In the genomic region with DNA sequence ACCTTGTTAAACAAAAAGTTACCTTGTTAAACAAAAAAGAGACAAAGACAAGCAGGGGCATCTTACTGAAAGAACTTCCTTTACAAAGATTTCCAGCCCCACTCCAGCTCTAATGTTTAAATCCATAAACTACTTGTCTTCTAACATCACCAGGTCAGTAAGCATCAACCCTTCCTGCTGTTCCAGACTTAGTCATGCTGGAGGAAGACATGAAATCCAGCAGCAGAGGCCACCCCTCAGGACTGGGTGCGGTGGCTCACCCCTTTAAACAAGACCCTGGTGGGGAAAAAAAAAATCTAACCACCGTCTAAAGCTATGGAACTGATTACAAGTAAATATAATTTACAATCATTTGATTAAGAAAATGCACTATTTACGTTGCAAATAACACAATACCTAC, we compare ENCODE assay signal across 12 cellular contexts. TPM values are rescaled to one million over a fixed set of nuclear protein-coding genes. Genes with fewer than 3 reads are reported as not detected.
A peak's percentile ranks its signal among the peaks of the same experiment; 100 is the strongest.
DNase-seq lines count a peak whose midpoint lies in the region; ATAC-seq and TF ChIP-seq lines count a peak whose summit lies in the region.
"Had no signal": no experiment of that assay in that cellular context is flagged by ENCODE, and none has a peak within 500 bp of the region (broad histone marks: within the 10 kb centered on the region; RNA-seq: fewer than 3 reads in every experiment).

No MANE protein-coding gene starts in this region.

- H3K27me3 ChIP-seq in fibroblast of lung (ENCODE audit: control insufficient read depth, insufficient read depth, low read length) (no peaks in the 10 kb centered on the region), gastrocnemius medialis (no peaks in the 10 kb centered on the region)

- DNase-seq in DMS53 (lab: John Stamatoyannopoulos, UW): peak; percentile 58
- peak; percentile 51 to 69 for DNase-seq in fibroblast of lung (ENCODE audit: low read depth in 2 of 2)
- no peak for DNase-seq in gastrocnemius medialis
- DNase-seq in activated naive CD4-positive, alpha-beta T cell treated with anti-CD3 and anti-CD28 coated beads, Interleukin-2, amount 50 U/mL, for 16 hours: no peak
- no peak for DNase-seq in SW 1271 (lab: John Stamatoyannopoulos, UW)
- DNase-seq in activated CD8-positive, alpha-beta memory T cell treated with anti-CD3 and anti-CD28 coated beads for 24 hours: no peak
- DNase-seq: activated effector memory CD4-positive, alpha-beta T cell treated with Interleukin-2 at 50 U/mL for 16 hours; NCI-H146; stimulated activated naive CD4-positive, alpha-beta T cell had no signal

- H3K4me2 ChIP-seq in fibroblast of lung (ENCODE audit: extremely low read depth, insufficient read depth, low read length): no peak overlapping the region

- no peak overlapping the region for H3K4me3 ChIP-seq in fibroblast of lung (replicated peaks in 1 of 4; ENCODE audit: control extremely low read depth in 1 of 4, insufficient read depth in 1 of 4, low read depth in 3 of 4, low read length in 4 of 4)
- no peak overlapping the region for H3K4me3 ChIP-seq in gastrocnemius medialis

- no peaks in the 10 kb centered on the region for H4K20me1 ChIP-seq in fibroblast of lung (ENCODE audit: control insufficient read depth, extremely low read depth, insufficient read depth, low read length)

- no peaks in the 10 kb centered on the region for H3K4me1 ChIP-seq in fibroblast of lung (ENCODE audit: control insufficient read depth, extremely low read depth, insufficient read depth, low read length)
- H3K4me1 ChIP-seq in gastrocnemius medialis: peaks cover 12 to 26% of the 10 kb centered on the region in 2 donors

- H3K9ac ChIP-seq in fibroblast of lung (ENCODE audit: insufficient read depth, low read length): no peak overlapping the region

- H3K79me2 ChIP-seq in fibroblast of lung (ENCODE audit: control insufficient read depth, insufficient read depth, low read length): peaks cover 4% of the 10 kb centered on the region

- no peak for TF ChIP-seq POLR2A in gastrocnemius medialis (IDR thresholded peaks at IDR 0.05)

- in situ Hi-C loops in gastrocnemius medialis (cut with MboI; ENCODE audit: low sequenced_read_pairs in 4 of 4): loop anchor here (10.0 to 25.0 kb wide), 6 partner anchors 355 to 707 kb away; a partner anchor contains a TSS

- TF ChIP-seq CTCF in VCaP (conservative IDR thresholded peaks at IDR 0.05) (no peak), fibroblast of lung (conservative IDR thresholded peaks at IDR 0.05 in 1 of 2, IDR thresholded peaks at IDR 0.05 in 1 of 2; ENCODE audit: low read depth in 1 of 2, low read length in 2 of 2) (no peak), gastrocnemius medialis (IDR thresholded peaks at IDR 0.05 in 4 of 5, conservative IDR thresholded peaks at IDR 0.05 in 1 of 5) (no peak)

- intact Hi-C loops in gastrocnemius medialis (cut with DNase I; ENCODE audit: low total_unique reads): loop anchor here (10.0 kb wide), 1 partner anchor 695 kb away; no protein-coding TSS in a partner anchor

- H3K9me3 ChIP-seq in fibroblast of lung (ENCODE audit: control insufficient read depth, insufficient read depth, low read depth, low read length) (no peaks in the 10 kb centered on the region), gastrocnemius medialis (no peaks in the 10 kb centered on the region)

- H3K36me3 ChIP-seq in fibroblast of lung (ENCODE audit: control insufficient read depth, insufficient read depth, low read length) (peaks cover 6% of the 10 kb centered on the region), gastrocnemius medialis (peaks cover 0 to 14% of the 10 kb centered on the region in 2 donors)

- H2AFZ ChIP-seq in fibroblast of lung (ENCODE audit: low read length): no peak overlapping the region

- no peak for ATAC-seq in gastrocnemius medialis

- peak overlapping the region; percentile 90 for H3K27ac ChIP-seq in VCaP
- H3K27ac ChIP-seq in fibroblast of lung (ENCODE audit: insufficient read depth, low read length): peak overlapping the region; percentile 4
- H3K27ac ChIP-seq in gastrocnemius medialis: peak overlapping the region; percentile 1 to 65 (median 59)

RNA-seq across cellular contexts. Expression of a gene that starts 9.1 kb away (rescaled TPM):
- total RNA-seq in fibroblast of lung: 39.5 and 40.8 TPM in 2 replicates
- polyA plus RNA-seq in fibroblast of lung: 16.5 and 19.8 TPM in 2 replicates
- 15.5 and 20.5 TPM in 2 replicates for polyA plus RNA-seq in fibroblast of lung (2012)
- 2.5 and 7.4 TPM in 2 replicates for polyA minus RNA-seq in fibroblast of lung (ENCODE audit: low replicate concordance)
- 10 to 100 TPM in 1 of 4 donors, 1 to 10 TPM in 3; 3.3 to 10.7 (median 5.6) TPM for total RNA-seq in gastrocnemius medialis

RNA-seq across cellular contexts. Expression of a gene that starts 19.4 kb away (rescaled TPM):
- total RNA-seq in fibroblast of lung: not detected in 2 replicates
- polyA plus RNA-seq in fibroblast of lung: not detected in 2 replicates
- not detected in 2 replicates for polyA plus RNA-seq in fibroblast of lung (2012)
- polyA minus RNA-seq in fibroblast of lung (ENCODE audit: low replicate concordance): not detected in 2 replicates
- total RNA-seq in gastrocnemius medialis: not detected
- total RNA-seq: chondrocyte, liver had no signal
- polyA plus RNA-seq: liver had no signal

RNA-seq across cellular contexts. Expression of a gene that starts 30.6 kb away (rescaled TPM):
- total RNA-seq in fibroblast of lung: not detected in 2 replicates
- polyA plus RNA-seq in fibroblast of lung: not detected in 2 replicates
- not detected in 2 replicates for polyA plus RNA-seq in fibroblast of lung (2012)
- 0.59 TPM in 1 of 2 replicates, not detected in the other for polyA minus RNA-seq in fibroblast of lung (ENCODE audit: low replicate concordance)
- total RNA-seq in gastrocnemius medialis: not detected
- total RNA-seq: chondrocyte, liver had no signal
- polyA plus RNA-seq: liver had no signal

Comparison
In these comparisons a context has a peak if more than half of its experiments do, and no peak if none do; other contexts are left out.
1. DNase-seq: peak in DMS53 (single experiment) and fibroblast of lung (2 of 2); none in gastrocnemius medialis (0 of 2), activated naive CD4-positive, alpha-beta T cell treated with anti-CD3 and anti-CD28 coated beads, Interleukin-2, amount 50 U/mL, for 16 hours (single experiment), SW 1271 (0 of 2) and activated CD8-positive, alpha-beta memory T cell treated with anti-CD3 and anti-CD28 coated beads for 24 hours (single experiment).
2. H3K27ac ChIP-seq: peak in every context shown above with its lines; median percentile 90 in VCaP; 59 in gastrocnemius medialis; 4 in fibroblast of lung.